9 cellular contexts compared by ENCODE assay signal in genomic region chr3:128482857-128483656, GRCh38. TPM values are rescaled to one million over a fixed set of nuclear protein-coding genes. Genes with fewer than 3 reads are reported as not detected.
A peak's percentile ranks its signal among the peaks of the same experiment; 100 is the strongest.
DNase-seq lines count a peak whose midpoint lies in the region; ATAC-seq and TF ChIP-seq lines count a peak whose summit lies in the region.
"Had no signal": no experiment of that assay in that cellular context is flagged by ENCODE, and none has a peak within 500 bp of the region (broad histone marks: within the 10 kb centered on the region; RNA-seq: fewer than 3 reads in every experiment).

No MANE protein-coding gene starts in this region.

- peaks cover 74 to 96% (median 86%) of the 10 kb centered on the region in 11 experiments for H3K27me3 ChIP-seq in BLaER1 treated with 17β-estradiol and CSF1 and Interleukin-3, amounts not matched to agents 10 nM and 100 nM
- peaks cover 48% of the 10 kb centered on the region for H3K27me3 ChIP-seq in NT2/D1 (ENCODE audit: insufficient read depth, insufficient read length)
- H3K27me3 ChIP-seq in esophagus squamous epithelium = peaks cover 24 to 100% (median 50%) of the 10 kb centered on the region in 4 donors

- WGBS in esophagus squamous epithelium, 2 donors = 6 to 9% methylated on average over 25 to 28 of the region's 29 CpGs

- H3K4me2 ChIP-seq in BLaER1 treated with 17β-estradiol and CSF1 and Interleukin-3, amounts not matched to agents 10 nM and 100 nM = peak overlapping the region; percentile 67 to 86 (median 82)

- H3K36me3 ChIP-seq in BLaER1 treated with 17β-estradiol and CSF1 and Interleukin-3, amounts not matched to agents 10 nM and 100 nM = no peaks in the 10 kb centered on the region
- peaks cover 25% of the 10 kb centered on the region for H3K36me3 ChIP-seq in NT2/D1 (ENCODE audit: insufficient read depth, insufficient read length, low read length)
- no peaks in the 10 kb centered on the region for H3K36me3 ChIP-seq in esophagus squamous epithelium

- peaks cover 33% of the 10 kb centered on the region for H3K4me1 Mint-ChIP-seq in osteocyte (ENCODE audit: unreplicated experiment)

- H3K27ac Mint-ChIP-seq in osteocyte (ENCODE audit: unreplicated experiment) = peak overlapping the region; percentile 27

- TF ChIP-seq POLR2A in esophagus squamous epithelium (IDR thresholded peaks at IDR 0.05) = no peak

- DNase-seq in NT2/D1 (ENCODE audit: low read depth, low spot score) (no peak), esophagus squamous epithelium (lab: John Stamatoyannopoulos, UW) (no peak), osteocyte (ENCODE audit: extremely low spot score, unreplicated experiment) (no peak), NCI-H1694 (lab: John Stamatoyannopoulos, UW) (no peak)
- no peak for DNase-seq in activated CD8-positive, alpha-beta memory T cell treated with anti-CD3 and anti-CD28 coated beads, Interleukin-2, amount 50 U/mL, for 48 hours
- DNase-seq: hippocampal formation had no signal

- no peak for TF ChIP-seq CTCF in esophagus squamous epithelium (IDR thresholded peaks at IDR 0.05)
- peak; percentile 34 for TF ChIP-seq CTCF in osteocyte (IDR thresholded peaks at IDR 0.05)

- H3K27ac ChIP-seq in BLaER1 treated with 17β-estradiol and CSF1 and Interleukin-3, amounts not matched to agents 10 nM and 100 nM = no peak overlapping the region
- H3K27ac ChIP-seq in esophagus squamous epithelium = peak overlapping the region in 3 of 4 donors; percentile 63 to 68 (median 63)

- H4K20me1 ChIP-seq in BLaER1 treated with 17β-estradiol and CSF1 and Interleukin-3, amounts not matched to agents 10 nM and 100 nM = peaks cover 0 to 73% (median 60%) of the 10 kb centered on the region in 11 experiments; a peak in 20 of 22 replicates

- H3K36me3 Mint-ChIP-seq in osteocyte (ENCODE audit: unreplicated experiment) = no peaks in the 10 kb centered on the region

- H3K9ac ChIP-seq in BLaER1 treated with 17β-estradiol and CSF1 and Interleukin-3, amounts not matched to agents 10 nM and 100 nM = peak overlapping the region in 5 of 11 experiments; percentile 11 to 58 (median 28); a peak in 5 of 22 replicates
- peak overlapping the region; percentile 62 for H3K9ac ChIP-seq in NT2/D1 (ENCODE audit: insufficient read length, low read depth)

- peaks cover 37 to 60% (median 51%) of the 10 kb centered on the region in 10 experiments for H3K4me1 ChIP-seq in BLaER1 treated with 17β-estradiol and CSF1 and Interleukin-3, amounts not matched to agents 10 nM and 100 nM
- peaks cover 27% of the 10 kb centered on the region for H3K4me1 ChIP-seq in NT2/D1 (ENCODE audit: insufficient read depth, insufficient read length)
- peaks cover 16 to 81% (median 22%) of the 10 kb centered on the region in 3 donors for H3K4me1 ChIP-seq in esophagus squamous epithelium

- H3K4me3 ChIP-seq in BLaER1 treated with 17β-estradiol and CSF1 and Interleukin-3, amounts not matched to agents 10 nM and 100 nM = peak overlapping the region; percentile 16 to 56 (median 34); a peak in 14 of 20 replicates
- H3K4me3 ChIP-seq in NT2/D1 (ENCODE audit: insufficient read length, low read depth) (peak overlapping the region; percentile 22), esophagus squamous epithelium (peak overlapping the region in 3 of 4 donors; percentile 9 to 58 (median 47))

- H3K9me3 Mint-ChIP-seq in osteocyte (ENCODE audit: unreplicated experiment) = no peaks in the 10 kb centered on the region

- no peaks in the 10 kb centered on the region for H3K9me3 ChIP-seq in BLaER1 treated with 17β-estradiol and CSF1 and Interleukin-3, amounts not matched to agents 10 nM and 100 nM (replicated peaks in 1 of 11)
- H3K9me3 ChIP-seq in NT2/D1 (ENCODE audit: insufficient read depth, low read length) (no peaks in the 10 kb centered on the region), esophagus squamous epithelium (no peaks in the 10 kb centered on the region)

- intact Hi-C loops in esophagus squamous epithelium (cut with DNase I) = no loop called here

- ATAC-seq in HG02571 (IDR thresholded peaks at IDR 0.05; ENCODE audit: unreplicated experiment) = no peak
- ATAC-seq in HG02973 (IDR thresholded peaks at IDR 0.05; ENCODE audit: unreplicated experiment) = no peak

- H3K27me3 Mint-ChIP-seq in osteocyte (ENCODE audit: unreplicated experiment) = peaks cover 19% of the 10 kb centered on the region

- peak overlapping the region; percentile 65 for H3K4me3 Mint-ChIP-seq in osteocyte (ENCODE audit: unreplicated experiment)

RNA-seq across cellular contexts. Expression of gene GATA2, which starts 9.9 kb away (rescaled TPM):
- total RNA-seq in esophagus squamous epithelium (10 to 100 TPM in 1 of 4 donors, 1 to 10 TPM in 3; 1.6 to 12.8 (median 1.9) TPM), osteocyte (0.67 and 0.91 TPM in 2 replicates)

RNA-seq across cellular contexts. Expression of gene DNAJB8, which starts 16.4 kb away (rescaled TPM):
- total RNA-seq in esophagus squamous epithelium (not detected), osteocyte (not detected in 2 replicates)

Comparison
In these comparisons a context has a peak if more than half of its experiments do, and no peak if none do; other contexts are left out.
1. H3K27ac ChIP-seq: peak in esophagus squamous epithelium (3 of 4); none in BLaER1 treated with 17β-estradiol and CSF1 and Interleukin-3, amounts not matched to agents 10 nM and 100 nM (0 of 11).
2. Peak in every context shown above with its lines, with median percentiles within 50 percentile points of each other: H3K4me3 ChIP-seq.